ENCODE assay signal across 8 cellular contexts in the genomic region with DNA sequence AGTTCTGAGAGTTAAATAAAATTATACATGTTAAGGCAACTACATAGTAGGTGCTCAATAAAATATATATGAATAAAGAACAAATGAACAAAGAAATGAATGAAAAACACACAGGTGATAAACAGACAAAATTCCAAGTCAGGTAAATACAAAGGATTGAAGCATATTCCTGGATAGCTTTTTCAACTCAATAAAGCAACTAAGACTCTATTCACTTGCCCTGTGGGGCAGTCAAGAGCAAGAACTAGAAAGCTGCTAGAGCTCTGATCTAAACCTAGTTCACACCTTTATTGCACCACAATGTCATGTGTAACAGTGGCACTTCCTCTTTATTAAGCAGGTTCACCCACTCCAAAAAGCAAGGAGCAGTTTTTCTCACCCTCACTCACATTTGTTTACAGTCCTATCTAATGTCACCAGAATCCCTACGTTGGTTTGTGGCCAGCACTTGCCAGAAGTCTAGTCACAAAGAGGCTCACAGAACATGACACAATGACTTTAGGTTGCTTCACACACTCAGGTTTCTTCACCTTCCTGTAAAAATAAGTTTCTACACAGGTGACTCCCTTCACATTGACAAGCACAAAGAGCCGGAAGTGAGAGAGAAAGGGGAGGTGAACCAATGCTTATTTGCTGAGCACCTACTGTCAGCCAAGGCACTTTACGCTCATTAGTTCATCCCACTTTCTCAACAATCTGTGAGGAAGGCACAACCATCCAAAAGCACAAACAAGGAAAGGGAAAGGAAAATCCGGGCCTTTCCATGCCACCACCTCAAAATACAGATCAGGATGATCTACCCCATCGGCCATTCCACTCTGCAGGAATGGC.
A peak's percentile ranks its signal among the peaks of the same experiment; 100 is the strongest.
DNase-seq lines count a peak whose midpoint lies in the region; ATAC-seq lines count a peak whose summit lies in the region.

No MANE protein-coding gene starts in this region.

- peak overlapping the region; percentile 90 for H3K4me3 Mint-ChIP-seq in T-helper 17 cell
- no peak overlapping the region for H3K4me3 Mint-ChIP-seq in dendritic cell treated with granulocyte-macrophage colony-stimulating factor and Interleukin-4, amounts not matched to agents 40 ng/mL and 50 ng/mL, for 4 days

- ATAC-seq in HG03135 (IDR thresholded peaks at IDR 0.05; ENCODE audit: unreplicated experiment): peak; percentile 64
- ATAC-seq in T-helper 17 cell: peak; percentile 76

- H3K4me1 Mint-ChIP-seq in T-helper 17 cell: peaks cover 73% of the 10 kb centered on the region
- peaks cover 31% of the 10 kb centered on the region for H3K4me1 Mint-ChIP-seq in dendritic cell treated with granulocyte-macrophage colony-stimulating factor and Interleukin-4, amounts not matched to agents 40 ng/mL and 50 ng/mL, for 4 days (ENCODE audit: low read depth)

- peak; percentile 47 for DNase-seq in GM19240 (ENCODE audit: insufficient read length, low spot score)
- DNase-seq in T-helper 17 cell: peak in 2 of 3 donors; percentile 39 to 46
- peak; percentile 16 to 31 for DNase-seq in stimulated activated CD4-positive, alpha-beta T cell treated with anti-CD3 and anti-CD28 coated beads, Interleukin-2, amount 100 ng/mL, for 48 hours
- DNase-seq in DMS153 (lab: John Stamatoyannopoulos, UW): no peak
- DNase-seq in H7: no peak
- DNase-seq in NCI-H526 treated with DMSO at 0.1 percent for 48 hours (lab: John Stamatoyannopoulos, UW): no peak

- no peak overlapping the region for H3K4me3 ChIP-seq in H7 (ENCODE audit: insufficient read depth, low read depth, low read length)

- H3K27me3 Mint-ChIP-seq in T-helper 17 cell: no peaks in the 10 kb centered on the region
- H3K27me3 Mint-ChIP-seq in dendritic cell treated with granulocyte-macrophage colony-stimulating factor and Interleukin-4, amounts not matched to agents 40 ng/mL and 50 ng/mL, for 4 days: no peaks in the 10 kb centered on the region

- no peaks in the 10 kb centered on the region for H3K36me3 Mint-ChIP-seq in T-helper 17 cell (ENCODE audit: low read depth)
- H3K36me3 Mint-ChIP-seq in dendritic cell treated with granulocyte-macrophage colony-stimulating factor and Interleukin-4, amounts not matched to agents 40 ng/mL and 50 ng/mL, for 4 days (ENCODE audit: low read depth): peaks cover 86% of the 10 kb centered on the region

- intact Hi-C loops in dendritic cell treated with granulocyte-macrophage colony-stimulating factor and Interleukin-4, amounts not matched to agents 40 ng/mL and 50 ng/mL, for 4 days (cut with micrococcal nuclease): loop anchor here (5.0 kb wide), 1 partner anchor 76 kb away; no protein-coding TSS in a partner anchor

- H3K27me3 ChIP-seq in H7 (ENCODE audit: control insufficient read depth, insufficient read depth, low read length): no peaks in the 10 kb centered on the region

- H3K9me3 Mint-ChIP-seq in dendritic cell treated with granulocyte-macrophage colony-stimulating factor and Interleukin-4, amounts not matched to agents 40 ng/mL and 50 ng/mL, for 4 days: no peaks in the 10 kb centered on the region

- no peaks in the 10 kb centered on the region for H3K9me3 ChIP-seq in T-helper 17 cell (ENCODE audit: control insufficient read depth, low read length, poor library complexity, severe bottlenecking)

- H3K36me3 ChIP-seq in H7 (replicated peaks; ENCODE audit: control insufficient read depth, insufficient read depth, low read length): no peaks in the 10 kb centered on the region; the same call in none of the 2 replicates

- H3K27ac Mint-ChIP-seq in T-helper 17 cell: peak overlapping the region; percentile 99
- peak overlapping the region; percentile 12 for H3K27ac Mint-ChIP-seq in dendritic cell treated with granulocyte-macrophage colony-stimulating factor and Interleukin-4, amounts not matched to agents 40 ng/mL and 50 ng/mL, for 4 days

Comparison
In these comparisons a context has a peak if more than half of its experiments do, and no peak if none do; other contexts are left out.
1. DNase-seq: peak in GM19240 (single experiment), T-helper 17 cell (2 of 3) and stimulated activated CD4-positive, alpha-beta T cell treated with anti-CD3 and anti-CD28 coated beads, Interleukin-2, amount 100 ng/mL, for 48 hours (2 of 2); none in DMS153 (single experiment), H7 (single experiment) and NCI-H526 treated with DMSO at 0.1 percent for 48 hours (single experiment).